Comparison of ENCODE assay signal across 14 cellular contexts in genomic region chr10:34768972-34769330, GRCh38. TPM values are rescaled to one million over a fixed set of nuclear protein-coding genes. Genes with fewer than 3 reads are reported as not detected.
A peak's percentile ranks its signal among the peaks of the same experiment; 100 is the strongest.
DNase-seq lines count a peak whose midpoint lies in the region; ATAC-seq, FAIRE-seq and TF ChIP-seq lines count a peak whose summit lies in the region.
"Had no signal": no experiment of that assay in that cellular context is flagged by ENCODE, and none has a peak within 500 bp of the region (broad histone marks: within the 10 kb centered on the region; RNA-seq: fewer than 3 reads in every experiment).

No MANE protein-coding gene starts in this region.

- H3K4me1 Mint-ChIP-seq in astrocyte (ENCODE audit: low read depth, unreplicated experiment): peaks cover 25% of the 10 kb centered on the region
- H3K4me1 Mint-ChIP-seq: activated naive CD8-positive, alpha-beta T cell treated with anti-CD3 and anti-CD28 coated beads, Interleukin-2, amount 10 ng/mL, durations not matched to agents 7 days and 5 days had no signal

- WGBS in right cardiac atrium: 56% methylated on average over 8 of the region's 8 CpGs

- peaks cover 3% of the 10 kb centered on the region for H3K9me3 Mint-ChIP-seq in astrocyte (ENCODE audit: unreplicated experiment)
- H3K9me3 Mint-ChIP-seq: activated naive CD8-positive, alpha-beta T cell treated with anti-CD3 and anti-CD28 coated beads, Interleukin-2, amount 10 ng/mL, durations not matched to agents 7 days and 5 days; activated T-cell treated with anti-CD3 and anti-CD28 coated beads, Interleukin-2, amount 50 U/mL, for 24 hours had no signal

- H3K79me2 ChIP-seq in astrocyte (ENCODE audit: insufficient read depth, low read length) (peaks cover 66% of the 10 kb centered on the region), osteoblast (ENCODE audit: insufficient read depth, low read length) (peaks cover 53% of the 10 kb centered on the region)

- H3K4me3 Mint-ChIP-seq in astrocyte (ENCODE audit: unreplicated experiment): no peak overlapping the region
- H3K4me3 Mint-ChIP-seq: activated naive CD8-positive, alpha-beta T cell treated with anti-CD3 and anti-CD28 coated beads, Interleukin-2, amount 10 ng/mL, durations not matched to agents 7 days and 5 days; activated T-cell treated with anti-CD3 and anti-CD28 coated beads, Interleukin-2, amount 50 U/mL, for 24 hours had no signal

- H3K27me3 ChIP-seq in astrocyte (ENCODE audit: insufficient read depth, low read length) (no peaks in the 10 kb centered on the region), right cardiac atrium (ENCODE audit: control insufficient read depth, insufficient read depth) (no peaks in the 10 kb centered on the region), osteoblast (ENCODE audit: insufficient read depth, low read length) (no peaks in the 10 kb centered on the region)

- DNase-seq in astrocyte (ENCODE audit: low read depth): no peak
- DNase-seq in right cardiac atrium: peak in 1 of 3 donors; percentile 52
- no peak for DNase-seq in sciatic nerve (ENCODE audit: low spot score)
- DNase-seq in activated gamma-delta T cell treated with Interleukin-2 at 50 U/mL for 16 hours: no peak
- no peak for DNase-seq in osteoblast (ENCODE audit: insufficient read length, low spot score, missing footprints)
- no peak for DNase-seq in G401 (ENCODE audit: low spot score)
- DNase-seq: activated naive CD8-positive, alpha-beta T cell treated with anti-CD3 and anti-CD28 coated beads, Interleukin-2, amount 10 ng/mL, durations not matched to agents 7 days and 5 days; activated T-cell treated with anti-CD3 and anti-CD28 coated beads, Interleukin-2, amount 50 U/mL, for 24 hours; KG1; NCI-H1436 had no signal

- H3K9ac ChIP-seq in astrocyte (ENCODE audit: low read length): no peak overlapping the region

- CTCF ChIA-PET in HEK293 (lab: Yijun Ruan, JAX): interaction anchor here (0.6 to 0.7 kb wide), 2 partner anchors 54 to 798 kb away, joined by 3 to 4 read pairs; no protein-coding TSS in a partner anchor

- H3K27me3 Mint-ChIP-seq in astrocyte (ENCODE audit: low read depth, unreplicated experiment): no peaks in the 10 kb centered on the region

- H2AFZ ChIP-seq in astrocyte (ENCODE audit: low read depth, low read length) (no peak overlapping the region), osteoblast (ENCODE audit: low read length) (no peak overlapping the region)

- peak overlapping the region; percentile 29 for H3K4me2 ChIP-seq in astrocyte (ENCODE audit: low read length)
- no peak overlapping the region for H3K4me2 ChIP-seq in osteoblast (ENCODE audit: insufficient read depth, low read length)

- intact Hi-C loops in right cardiac atrium (cut with DNase I): no loop called here
- intact Hi-C loops in sciatic nerve (cut with DNase I): loop anchor here (1.0 kb wide), 1 partner anchor 11 kb away; no protein-coding TSS in a partner anchor

- H3K36me3 Mint-ChIP-seq in astrocyte (ENCODE audit: low read depth, unreplicated experiment): no peaks in the 10 kb centered on the region
- H3K36me3 Mint-ChIP-seq: activated naive CD8-positive, alpha-beta T cell treated with anti-CD3 and anti-CD28 coated beads, Interleukin-2, amount 10 ng/mL, durations not matched to agents 7 days and 5 days had no signal

- no peak overlapping the region for H3K27ac ChIP-seq in HEK293 (ENCODE audit: extremely low read depth, low read depth, low read length)
- no peak overlapping the region for H3K27ac ChIP-seq in astrocyte (ENCODE audit: low read depth, low read length)
- H3K27ac ChIP-seq in right cardiac atrium (ENCODE audit: low read length): peak overlapping the region; percentile 7
- H3K27ac ChIP-seq in osteoblast (ENCODE audit: low read depth, low read length): no peak overlapping the region

- TF ChIP-seq CTCF in HEK293 (tag by site-specific recombination; IDR thresholded peaks at IDR 0.05) (no peak), astrocyte (IDR thresholded peaks at IDR 0.05; ENCODE audit: insufficient read depth, low read depth, low read length) (no peak), osteoblast (IDR thresholded peaks at IDR 0.05; ENCODE audit: extremely low read depth, low read depth, low read length) (no peak)

- no peak overlapping the region for H3K27ac Mint-ChIP-seq in astrocyte (ENCODE audit: unreplicated experiment)
- H3K27ac Mint-ChIP-seq: activated naive CD8-positive, alpha-beta T cell treated with anti-CD3 and anti-CD28 coated beads, Interleukin-2, amount 10 ng/mL, durations not matched to agents 7 days and 5 days; activated T-cell treated with anti-CD3 and anti-CD28 coated beads, Interleukin-2, amount 50 U/mL, for 24 hours had no signal

- H3K4me3 ChIP-seq in HEK293 (ENCODE audit: low read depth, low read length) (no peak overlapping the region), astrocyte (ENCODE audit: insufficient read depth, low read depth, low read length) (no peak overlapping the region), right cardiac atrium (ENCODE audit: low read length) (no peak overlapping the region), osteoblast (ENCODE audit: insufficient read depth, low read length) (no peak overlapping the region)

- POLR2A ChIA-PET in HEK293 (lab: Yijun Ruan, JAX): no interaction called here

- FAIRE-seq in astrocyte (lab: Jason Lieb, UNC): no peak
- FAIRE-seq: D721Med, GM19239 had no signal

- peak; percentile 4 to 14 for ATAC-seq in right cardiac atrium
- peak; percentile 27 for ATAC-seq in sciatic nerve
- no peak for ATAC-seq in GM18907 (IDR thresholded peaks at IDR 0.05; ENCODE audit: unreplicated experiment)

- no peaks in the 10 kb centered on the region for H3K9me3 ChIP-seq in HEK293 (ENCODE audit: control insufficient read depth, insufficient read depth, low read depth, low read length)
- no peaks in the 10 kb centered on the region for H3K9me3 ChIP-seq in astrocyte (ENCODE audit: insufficient read depth, low read depth, low read length)
- no peaks in the 10 kb centered on the region for H3K9me3 ChIP-seq in right cardiac atrium (ENCODE audit: control insufficient read depth, low read length)
- no peaks in the 10 kb centered on the region for H3K9me3 ChIP-seq in osteoblast (ENCODE audit: low read depth, low read length)

- H3K4me1 ChIP-seq in HEK293 (ENCODE audit: control insufficient read depth, insufficient read depth, low read length) (peaks cover 19% of the 10 kb centered on the region), astrocyte (ENCODE audit: insufficient read depth, low read length) (no peaks in the 10 kb centered on the region), right cardiac atrium (ENCODE audit: control insufficient read depth, insufficient read depth, low read length) (peaks cover 11% of the 10 kb centered on the region), osteoblast (ENCODE audit: insufficient read depth, low read length) (no peaks in the 10 kb centered on the region)

- in situ Hi-C loops in G401 (cut with HindIII; ENCODE audit: low sequenced_read_pairs): no loop called here

- H4K20me1 ChIP-seq in astrocyte (ENCODE audit: insufficient read depth, low read length) (peaks cover 75% of the 10 kb centered on the region), osteoblast (ENCODE audit: insufficient read depth, low read length) (peaks cover 24% of the 10 kb centered on the region)

- H3K36me3 ChIP-seq in HEK293 (ENCODE audit: control insufficient read depth in 2 of 2, insufficient read depth in 1 of 2, low read length in 2 of 2): no peaks in the 10 kb centered on the region
- no peaks in the 10 kb centered on the region for H3K36me3 ChIP-seq in astrocyte (ENCODE audit: insufficient read depth, low read length)
- no peaks in the 10 kb centered on the region for H3K36me3 ChIP-seq in osteoblast (ENCODE audit: insufficient read depth, low read length)

TF ChIP-seq in HEK293, 187 proteins besides CTCF, POLR2A, EP300 and RAD21 (continues in another document):
- TF ChIP-seq EGR2 (tag by site-specific recombination; IDR thresholded peaks at IDR 0.05; ENCODE audit: low read depth): 0 out of 2 replicates have a peak, but pooled peaks have one; percentile 42
- TF ChIP-seq GLIS2 (tag by site-specific recombination; IDR thresholded peaks at IDR 0.05): 0 out of 2 replicates have a peak, but pooled peaks have one; percentile 13
- TF ChIP-seq ZNF341 (tag by site-specific recombination; IDR thresholded peaks at IDR 0.05; ENCODE audit: low read depth): peak; percentile 65
- TF ChIP-seq, protein P1, sequence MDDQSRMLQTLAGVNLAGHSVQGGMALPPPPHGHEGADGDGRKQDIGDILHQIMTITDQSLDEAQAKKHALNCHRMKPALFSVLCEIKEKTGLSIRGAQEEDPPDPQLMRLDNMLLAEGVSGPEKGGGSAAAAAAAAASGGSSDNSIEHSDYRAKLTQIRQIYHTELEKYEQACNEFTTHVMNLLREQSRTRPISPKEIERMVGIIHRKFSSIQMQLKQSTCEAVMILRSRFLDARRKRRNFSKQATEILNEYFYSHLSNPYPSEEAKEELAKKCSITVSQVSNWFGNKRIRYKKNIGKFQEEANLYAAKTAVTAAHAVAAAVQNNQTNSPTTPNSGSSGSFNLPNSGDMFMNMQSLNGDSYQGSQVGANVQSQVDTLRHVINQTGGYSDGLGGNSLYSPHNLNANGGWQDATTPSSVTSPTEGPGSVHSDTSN (CRISPR knock-in tag; IDR thresholded peaks at IDR 0.05): no peak

RNA-seq across cellular contexts. Expression of gene PARD3, which starts 46.1 kb away (rescaled TPM):
- 35.4 and 35.9 TPM in 2 replicates for total RNA-seq in astrocyte
- 10 to 100 TPM; 27.3 to 40.3 (median 29.7) TPM for total RNA-seq in right cardiac atrium
- 10.5 TPM for polyA plus RNA-seq in right cardiac atrium
- total RNA-seq in sciatic nerve: 46.1 TPM
- total RNA-seq in osteoblast: 69.2 and 71.7 TPM in 2 replicates
- 55.1 and 61.9 TPM in 2 replicates for total RNA-seq in G401 (2014; rRNA removed; shearing (Covaris generic))
